In the genomic region with DNA sequence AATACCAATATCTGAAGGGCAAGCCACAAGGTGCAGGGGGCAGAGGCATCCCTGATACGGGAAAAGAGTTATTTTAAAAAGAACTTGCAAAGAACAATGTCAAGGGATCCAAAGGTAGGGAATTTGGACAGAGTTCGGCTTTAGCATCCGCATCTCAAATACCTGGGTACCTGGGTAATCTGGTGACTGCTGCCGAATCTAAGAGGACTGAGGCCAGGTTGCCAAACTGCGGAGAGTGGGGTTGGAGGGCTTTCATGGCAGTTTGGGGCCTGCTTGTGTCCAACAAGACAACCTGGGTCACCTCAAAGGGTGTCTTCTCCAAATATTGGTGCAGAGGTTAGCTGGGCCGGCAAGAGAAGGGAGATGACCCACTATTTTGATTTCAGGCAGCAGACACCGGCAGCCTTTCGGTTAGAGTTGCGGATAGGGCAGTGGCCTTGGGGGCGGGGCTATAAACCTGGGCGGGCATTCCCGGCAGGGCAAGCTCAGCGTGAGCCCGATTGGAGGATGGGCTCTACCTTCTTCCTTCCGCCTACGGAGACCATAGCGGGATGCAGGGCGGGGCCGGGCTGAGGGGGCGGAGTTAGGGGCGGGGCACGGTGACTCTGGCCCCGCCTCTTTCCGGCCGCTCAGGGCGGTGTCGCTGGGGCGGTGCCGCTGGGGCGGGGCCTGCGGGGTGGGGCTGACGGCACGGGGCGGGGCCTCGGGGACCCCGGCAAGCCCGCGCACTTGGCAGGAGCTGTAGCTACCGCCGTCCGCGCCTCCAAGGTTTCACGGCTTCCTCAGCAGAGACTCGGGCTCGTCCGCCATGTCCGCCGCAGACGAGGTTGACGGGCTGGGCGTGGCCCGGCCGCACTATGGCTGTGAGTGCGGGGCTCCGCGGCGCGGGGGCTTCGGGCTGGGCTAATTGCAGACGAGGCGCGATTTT, we compare ENCODE assay signal across 8 cellular contexts. TPM values are rescaled to one million over a fixed set of nuclear protein-coding genes. Genes with fewer than 3 reads are reported as not detected.
DNase-seq lines count a peak whose midpoint lies in the region; ATAC-seq and TF ChIP-seq lines count a peak whose summit lies in the region.

A gene with protein sequence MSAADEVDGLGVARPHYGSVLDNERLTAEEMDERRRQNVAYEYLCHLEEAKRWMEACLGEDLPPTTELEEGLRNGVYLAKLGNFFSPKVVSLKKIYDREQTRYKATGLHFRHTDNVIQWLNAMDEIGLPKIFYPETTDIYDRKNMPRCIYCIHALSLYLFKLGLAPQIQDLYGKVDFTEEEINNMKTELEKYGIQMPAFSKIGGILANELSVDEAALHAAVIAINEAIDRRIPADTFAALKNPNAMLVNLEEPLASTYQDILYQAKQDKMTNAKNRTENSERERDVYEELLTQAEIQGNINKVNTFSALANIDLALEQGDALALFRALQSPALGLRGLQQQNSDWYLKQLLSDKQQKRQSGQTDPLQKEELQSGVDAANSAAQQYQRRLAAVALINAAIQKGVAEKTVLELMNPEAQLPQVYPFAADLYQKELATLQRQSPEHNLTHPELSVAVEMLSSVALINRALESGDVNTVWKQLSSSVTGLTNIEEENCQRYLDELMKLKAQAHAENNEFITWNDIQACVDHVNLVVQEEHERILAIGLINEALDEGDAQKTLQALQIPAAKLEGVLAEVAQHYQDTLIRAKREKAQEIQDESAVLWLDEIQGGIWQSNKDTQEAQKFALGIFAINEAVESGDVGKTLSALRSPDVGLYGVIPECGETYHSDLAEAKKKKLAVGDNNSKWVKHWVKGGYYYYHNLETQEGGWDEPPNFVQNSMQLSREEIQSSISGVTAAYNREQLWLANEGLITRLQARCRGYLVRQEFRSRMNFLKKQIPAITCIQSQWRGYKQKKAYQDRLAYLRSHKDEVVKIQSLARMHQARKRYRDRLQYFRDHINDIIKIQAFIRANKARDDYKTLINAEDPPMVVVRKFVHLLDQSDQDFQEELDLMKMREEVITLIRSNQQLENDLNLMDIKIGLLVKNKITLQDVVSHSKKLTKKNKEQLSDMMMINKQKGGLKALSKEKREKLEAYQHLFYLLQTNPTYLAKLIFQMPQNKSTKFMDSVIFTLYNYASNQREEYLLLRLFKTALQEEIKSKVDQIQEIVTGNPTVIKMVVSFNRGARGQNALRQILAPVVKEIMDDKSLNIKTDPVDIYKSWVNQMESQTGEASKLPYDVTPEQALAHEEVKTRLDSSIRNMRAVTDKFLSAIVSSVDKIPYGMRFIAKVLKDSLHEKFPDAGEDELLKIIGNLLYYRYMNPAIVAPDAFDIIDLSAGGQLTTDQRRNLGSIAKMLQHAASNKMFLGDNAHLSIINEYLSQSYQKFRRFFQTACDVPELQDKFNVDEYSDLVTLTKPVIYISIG (N-terminal part only) (plus strand): TSS at position 709 of the 928 bp plus-strand sequence. CDS start 100 bp downstream, at position 809.

- H3K4me3 ChIP-seq in dorsolateral prefrontal cortex = peak within 1 kb of the TSS; percentile 65 to 97 (median 89)
- H3K4me3 ChIP-seq in lower leg skin (ENCODE audit: low read depth, poor library complexity, severe bottlenecking) = peak within 1 kb of the TSS; percentile 90

- peak within 1 kb of the TSS; percentile 82 for H3K27ac ChIP-seq in C4-2B
- H3K27ac ChIP-seq in dorsolateral prefrontal cortex = peak within 1 kb of the TSS; percentile 42 to 97 (median 92)

- H3K27me3 ChIP-seq in dorsolateral prefrontal cortex = no peaks in the 10 kb centered on the region

- WGBS in lower leg skin, 2 donors = 6 to 27% methylated on average over 9 to 44 of the region's 62 CpGs

- TF ChIP-seq POLR2A in lower leg skin (IDR thresholded peaks at IDR 0.05) = peak in 1 of 2 donors; percentile 76

- TF ChIP-seq CTCF in C4-2B (conservative IDR thresholded peaks at IDR 0.05) (no peak), dorsolateral prefrontal cortex (IDR thresholded peaks at IDR 0.05 in 54 of 56, conservative IDR thresholded peaks at IDR 0.05 in 2 of 56; ENCODE audit: low read depth in 1 of 56, partially characterized antibody in 56 of 56) (peak in 4 of 56 donors; percentile 4 to 24 (median 12)), lower leg skin (IDR thresholded peaks at IDR 0.05) (no peak)

- intact Hi-C loops in dorsolateral prefrontal cortex (cut with DNase I) (loop anchor here in 1 of 2 donors (5.0 kb wide), 1 partner anchor 95 kb away; no protein-coding TSS in a partner anchor), lower leg skin (cut with DNase I; ENCODE audit: low total_unique reads) (no loop called here)

- peak; percentile 94 for ATAC-seq in GM19395 (IDR thresholded peaks at IDR 0.05; ENCODE audit: unreplicated experiment)
- ATAC-seq in HG03565 (IDR thresholded peaks at IDR 0.05; ENCODE audit: unreplicated experiment) = peak; percentile 93

- DNase-seq in NCI-H774 (lab: John Stamatoyannopoulos, UW) (peak; percentile 94), dorsolateral prefrontal cortex (peak; percentile 87 to 98 (median 93)), lower leg skin (ENCODE audit: low spot score in 2 of 2) (peak; percentile 98 to 100)
- peak; percentile 99 for DNase-seq in activated CD4-positive, alpha-beta T cell treated with anti-CD3 and anti-CD28 coated beads, Interleukin-2, amount 50 U/mL, for 48 hours
- peak; percentile 96 to 98 for DNase-seq in stimulated activated CD4-positive, alpha-beta T cell treated with anti-CD3 and anti-CD28 coated beads, Interleukin-4, amount 100 ng/mL, for 48 hours (ENCODE audit: low read depth in 2 of 2)

RNA-seq across cellular contexts. Expression of the gene that starts here (rescaled TPM):
- total RNA-seq in dorsolateral prefrontal cortex (100 to 1,000 TPM in 44 of 120 experiments, 10 to 100 TPM in 76; 41.1 to 286 (median 89.8) TPM), lower leg skin (100 to 1,000 TPM; 202 to 243 (median 231) TPM)

Comparison
In these comparisons a context has a peak if more than half of its experiments do, and no peak if none do; other contexts are left out.
1. Peak in every context shown above with its lines: DNase-seq, ATAC-seq, H3K4me3 ChIP-seq and H3K27ac ChIP-seq.